In the genomic region with DNA sequence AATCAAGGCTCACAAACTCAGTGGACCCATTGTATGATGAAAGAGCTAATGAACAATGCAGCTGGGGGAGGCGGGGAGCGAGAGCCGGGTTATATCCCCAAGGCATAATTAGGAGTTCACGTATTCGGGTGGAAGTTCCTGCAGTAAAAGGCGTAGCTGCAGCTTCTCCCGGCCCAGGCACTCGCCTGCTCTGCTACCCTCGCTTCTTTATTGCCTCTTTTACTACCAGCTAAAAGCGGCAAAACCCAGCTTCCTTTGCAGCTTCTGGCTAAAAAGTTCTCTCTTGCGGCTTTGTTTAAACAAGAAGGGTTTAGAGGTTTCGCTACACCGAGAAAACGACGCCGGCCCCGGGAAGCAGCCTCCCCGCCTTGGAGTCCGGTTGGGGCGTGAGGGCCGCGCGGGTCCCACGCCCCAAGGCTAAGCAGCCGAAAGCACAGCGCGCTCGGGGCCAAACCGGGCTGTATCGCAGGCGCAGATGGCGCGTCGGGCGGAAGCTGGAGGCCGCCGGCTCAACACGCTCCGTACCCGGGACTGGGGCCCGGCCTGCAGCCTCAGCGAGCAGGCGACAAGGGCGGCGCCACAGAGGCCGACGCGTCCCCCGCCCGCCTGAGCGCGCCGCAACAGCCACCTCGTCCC, we compare ENCODE assay signal across 1 cellular context.
TF ChIP-seq lines count a peak whose summit lies in the region.

No MANE protein-coding gene starts in this region.

TF ChIP-seq in H1, 55 proteins besides CTCF, POLR2A, EP300 and RAD21:
- TF ChIP-seq TCF12 (IDR thresholded peaks at IDR 0.05; ENCODE audit: low read depth, low read length) (no peak), SP4 (IDR thresholded peaks at IDR 0.05; ENCODE audit: low read length) (peak; percentile 21; the same call in 1 of the 2 replicates), POLR2AphosphoS5 (IDR thresholded peaks at IDR 0.05; ENCODE audit: low read depth, low read length) (peak; percentile 85), BRCA1 (IDR thresholded peaks at IDR 0.05; ENCODE audit: low read depth, low read length) (no peak), CEBPB (IDR thresholded peaks at IDR 0.05; ENCODE audit: low read depth, low read length) (0 out of 2 replicates have a peak, but pooled peaks have one; percentile 12), TAF1 (IDR thresholded peaks at IDR 0.05; ENCODE audit: low read depth, low read length) (peak; percentile 83), CREB1 (IDR thresholded peaks at IDR 0.05) (peak; percentile 53; the same call in 1 of the 2 replicates), SIX5 (IDR thresholded peaks at IDR 0.05; ENCODE audit: low read depth, low read length) (no peak), TBP (IDR thresholded peaks at IDR 0.05; ENCODE audit: low read depth, low read length) (peak; percentile 66; the same call in 1 of the 2 replicates), PHF8 (conservative IDR thresholded peaks at IDR 0.05; ENCODE audit: low read depth, low read length) (peak; percentile 90), USF2 (IDR thresholded peaks at IDR 0.05; ENCODE audit: low read length) (no peak), ASH2L (IDR thresholded peaks at IDR 0.05; ENCODE audit: low read length) (peak; percentile 62), RBBP5 (IDR thresholded peaks at IDR 0.05; ENCODE audit: borderline replicate concordance, low read depth, low read length) (peak; percentile 81; the same call in 1 of the 2 replicates), TAF7 (optimal IDR thresholded peaks at IDR 0.05; ENCODE audit: borderline replicate concordance, low read depth, low read length) (peak; percentile 66)
- TF ChIP-seq, protein P1, sequence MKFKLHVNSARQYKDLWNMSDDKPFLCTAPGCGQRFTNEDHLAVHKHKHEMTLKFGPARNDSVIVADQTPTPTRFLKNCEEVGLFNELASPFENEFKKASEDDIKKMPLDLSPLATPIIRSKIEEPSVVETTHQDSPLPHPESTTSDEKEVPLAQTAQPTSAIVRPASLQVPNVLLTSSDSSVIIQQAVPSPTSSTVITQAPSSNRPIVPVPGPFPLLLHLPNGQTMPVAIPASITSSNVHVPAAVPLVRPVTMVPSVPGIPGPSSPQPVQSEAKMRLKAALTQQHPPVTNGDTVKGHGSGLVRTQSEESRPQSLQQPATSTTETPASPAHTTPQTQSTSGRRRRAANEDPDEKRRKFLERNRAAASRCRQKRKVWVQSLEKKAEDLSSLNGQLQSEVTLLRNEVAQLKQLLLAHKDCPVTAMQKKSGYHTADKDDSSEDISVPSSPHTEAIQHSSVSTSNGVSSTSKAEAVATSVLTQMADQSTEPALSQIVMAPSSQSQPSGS (IDR thresholded peaks at IDR 0.05; ENCODE audit: low read length): 0 out of 2 replicates have a peak, but pooled peaks have one; percentile 23
